Comparison of ENCODE assay signal across 8 cellular contexts in the genomic region with DNA sequence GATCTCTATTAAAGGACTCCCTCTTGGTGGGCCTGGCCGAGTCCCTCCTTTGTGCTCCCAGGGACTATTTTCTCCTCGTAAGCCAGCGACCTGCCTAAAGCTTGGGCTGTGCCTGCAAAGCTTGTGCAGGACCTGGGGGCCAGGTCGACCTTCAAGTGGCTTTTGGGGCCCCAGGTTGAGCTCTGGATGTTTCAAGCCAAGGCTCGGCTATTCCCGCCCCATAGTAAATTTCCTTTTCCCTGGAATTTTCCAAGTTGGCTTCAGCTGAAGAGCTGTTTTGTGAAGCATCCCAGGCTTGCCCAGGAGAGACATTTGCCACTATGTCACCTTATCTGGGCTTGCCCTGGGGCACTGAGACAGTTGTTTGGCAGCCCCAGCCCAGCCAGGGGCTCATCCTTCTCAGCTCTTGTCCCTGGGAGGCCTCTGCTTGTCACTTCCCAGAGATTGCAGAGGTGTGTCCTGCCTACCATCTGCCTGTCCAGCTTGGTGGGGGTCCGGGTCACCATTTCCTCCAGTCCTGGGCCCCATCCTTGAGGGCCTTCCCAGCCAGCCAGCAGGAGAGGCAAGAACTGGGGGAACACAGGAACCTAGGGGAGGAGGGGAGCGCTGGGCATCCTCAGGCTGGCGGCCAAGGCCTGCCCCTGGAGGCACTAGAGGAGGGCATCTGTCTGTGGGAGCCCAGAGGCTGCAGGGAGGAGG. TPM values are rescaled to one million over a fixed set of nuclear protein-coding genes. Genes with fewer than 3 reads are reported as not detected.
A peak's percentile ranks its signal among the peaks of the same experiment; 100 is the strongest.
DNase-seq lines count a peak whose midpoint lies in the region; ATAC-seq and TF ChIP-seq lines count a peak whose summit lies in the region.

No MANE protein-coding gene starts in this region.

- CTCF ChIA-PET in CD8-positive, alpha-beta T cell (lab: Charles Lee): interaction anchor here (0.8 to 1.1 kb wide), 2 partner anchors 11 to 234 kb away, joined by 3 to 4 read pairs; no protein-coding TSS in a partner anchor

- H3K36me3 Mint-ChIP-seq in CD8-positive, alpha-beta T cell: peaks cover 43% of the 10 kb centered on the region
- H3K36me3 Mint-ChIP-seq in progenitor cell of endocrine pancreas (ENCODE audit: insufficient read depth): peaks cover 15% of the 10 kb centered on the region

- no peaks in the 10 kb centered on the region for H3K27me3 ChIP-seq in CD8-positive, alpha-beta T cell (ENCODE audit: insufficient read depth, low read length)

- no peak for DNase-seq in CD8-positive, alpha-beta T cell
- DNase-seq in globus pallidus (ENCODE audit: low spot score) (peak; percentile 63), progenitor cell of endocrine pancreas (ENCODE audit: low spot score, unreplicated experiment) (no peak), LoVo (ENCODE audit: low spot score) (no peak)
- DNase-seq in stimulated activated CD4-positive, alpha-beta T cell treated with anti-CD3 and anti-CD28 coated beads, Interleukin-15, amount 100 ng/mL, for 24 hours: no peak

- ATAC-seq in CD8-positive, alpha-beta T cell: no peak
- ATAC-seq in HG03460 (IDR thresholded peaks at IDR 0.05; ENCODE audit: unreplicated experiment) (no peak), HG03442 (IDR thresholded peaks at IDR 0.05; ENCODE audit: unreplicated experiment) (no peak)

- intact Hi-C loops in CD8-positive, alpha-beta T cell (cut with DNase I, micrococcal nuclease): no loop called here

- peaks cover 41% of the 10 kb centered on the region for H3K4me1 Mint-ChIP-seq in CD8-positive, alpha-beta T cell (ENCODE audit: low read depth)
- H3K4me1 Mint-ChIP-seq in progenitor cell of endocrine pancreas (ENCODE audit: low read depth): peaks cover 10% of the 10 kb centered on the region

- H3K27ac ChIP-seq in CD8-positive, alpha-beta T cell (ENCODE audit: low read depth, low read length): no peak overlapping the region

- H3K4me1 ChIP-seq in CD8-positive, alpha-beta T cell (ENCODE audit: insufficient read depth, low read length): peaks cover 36% of the 10 kb centered on the region

- no peaks in the 10 kb centered on the region for H3K9me3 Mint-ChIP-seq in CD8-positive, alpha-beta T cell
- H3K9me3 Mint-ChIP-seq in progenitor cell of endocrine pancreas (ENCODE audit: low read depth): no peaks in the 10 kb centered on the region

- no peak for TF ChIP-seq CTCF in CD8-positive, alpha-beta T cell (IDR thresholded peaks at IDR 0.05)
- no peak for TF ChIP-seq CTCF in progenitor cell of endocrine pancreas (IDR thresholded peaks at IDR 0.05; ENCODE audit: unreplicated experiment)

- no peaks in the 10 kb centered on the region for H3K9me3 ChIP-seq in CD8-positive, alpha-beta T cell (ENCODE audit: low read length)

- H3K36me3 ChIP-seq in CD8-positive, alpha-beta T cell (ENCODE audit: insufficient read depth, low read length): peaks cover 34% of the 10 kb centered on the region

- POLR2A ChIA-PET in CD8-positive, alpha-beta T cell (lab: Charles Lee): interaction anchor here (0.7 to 1.5 kb wide), 2 partner anchors 29 to 43 kb away, joined by 3 to 5 read pairs; no protein-coding TSS in a partner anchor

- H3K4me3 Mint-ChIP-seq in CD8-positive, alpha-beta T cell: no peak overlapping the region
- no peak overlapping the region for H3K4me3 Mint-ChIP-seq in progenitor cell of endocrine pancreas (ENCODE audit: low read depth)

- peak overlapping the region; percentile 83 for H3K27ac Mint-ChIP-seq in CD8-positive, alpha-beta T cell
- peak overlapping the region; percentile 56 for H3K27ac Mint-ChIP-seq in progenitor cell of endocrine pancreas

- H3K4me3 ChIP-seq in CD8-positive, alpha-beta T cell (ENCODE audit: low read depth, low read length): no peak overlapping the region

- no peaks in the 10 kb centered on the region for H3K27me3 Mint-ChIP-seq in CD8-positive, alpha-beta T cell (ENCODE audit: low read depth)
- no peaks in the 10 kb centered on the region for H3K27me3 Mint-ChIP-seq in progenitor cell of endocrine pancreas

TF ChIP-seq in PFSK-1, 5 proteins besides CTCF, POLR2A, EP300 and RAD21:
- TF ChIP-seq TAF1 (IDR thresholded peaks at IDR 0.05; ENCODE audit: borderline replicate concordance, insufficient read depth, low read length) (no peak), POLR2AphosphoS5 (IDR thresholded peaks at IDR 0.05; ENCODE audit: low read depth, low read length) (peak; percentile 39; the same call in 1 of the 2 replicates)

RNA-seq across cellular contexts. Expression of a gene that starts 20.2 kb away (rescaled TPM):
- total RNA-seq in CD8-positive, alpha-beta T cell: 10 to 100 TPM; 67.1 to 71.3 TPM
- polyA plus RNA-seq in PFSK-1 (2012; ENCODE audit: insufficient read length, low read depth): 46.0 TPM
- 217 and 222 TPM in 2 replicates for total RNA-seq in progenitor cell of endocrine pancreas

RNA-seq across cellular contexts. Expression of a gene that starts 27.7 kb away (rescaled TPM):
- total RNA-seq in CD8-positive, alpha-beta T cell: 100 to 1,000 TPM; 447 to 460 TPM
- 1,190 TPM for polyA plus RNA-seq in PFSK-1 (2012; ENCODE audit: insufficient read length, low read depth)
- total RNA-seq in progenitor cell of endocrine pancreas: 1,323 and 1,353 TPM in 2 replicates
